In genomic region chr3:34599595-34599994, GRCh38 we compare ENCODE assay signal across 36 cellular contexts.
"Had no signal": no experiment of that assay in that cellular context is flagged by ENCODE, and none has a peak within 500 bp of the region (broad histone marks: within the 10 kb centered on the region; RNA-seq: fewer than 3 reads in every experiment).

No MANE protein-coding gene starts in this region.

- DNase-seq: Karpas-422, Kasumi-1, MG63, MM.1S, MV-4-11, NCI-H1048, NCI-H1092, NCI-H1092 treated with DMSO at 0.1 percent for 48 hours, NCI-H1105, NCI-H1105 treated with DMSO at 0.1 percent for 48 hours, NCI-H1417, NCI-H1417 treated with DMSO at 0.1 percent for 48 hours, NCI-H1436, NCI-H1436 treated with DMSO at 0.1 percent for 48 hours, NCI-H146, NCI-H1694, NCI-H1694 treated with DMSO at 0.1 percent for 48 hours, NCI-H187, NCI-H187 treated with DMSO at 0.1 percent for 48 hours, NCI-H1930, NCI-H2029, NCI-H2029 treated with DMSO at 0.1 percent for 48 hours, NCI-H2081, NCI-H2081 treated with DMSO at 0.1 percent for 48 hours, NCI-H2107, NCI-H2171, NCI-H2171 treated with DMSO at 0.1 percent for 48 hours, NCI-H2227 treated with DMSO at 0.1 percent for 48 hours, NCI-H226, NCI-H345, NCI-H446, NCI-H446 treated with DMSO at 0.1 percent for 48 hours, NCI-H510A, NCI-H510A treated with DMSO at 0.1 percent for 48 hours, NCI-H524, NCI-H524 treated with DMSO at 0.1 percent for 48 hours had no signal

- H3K36me3 ChIP-seq: MG63 had no signal

- H3K27me3 ChIP-seq: MG63 had no signal

- H3K4me3 ChIP-seq: MG63 had no signal

- H3K9me3 ChIP-seq: MG63 had no signal
